In the genomic region with DNA sequence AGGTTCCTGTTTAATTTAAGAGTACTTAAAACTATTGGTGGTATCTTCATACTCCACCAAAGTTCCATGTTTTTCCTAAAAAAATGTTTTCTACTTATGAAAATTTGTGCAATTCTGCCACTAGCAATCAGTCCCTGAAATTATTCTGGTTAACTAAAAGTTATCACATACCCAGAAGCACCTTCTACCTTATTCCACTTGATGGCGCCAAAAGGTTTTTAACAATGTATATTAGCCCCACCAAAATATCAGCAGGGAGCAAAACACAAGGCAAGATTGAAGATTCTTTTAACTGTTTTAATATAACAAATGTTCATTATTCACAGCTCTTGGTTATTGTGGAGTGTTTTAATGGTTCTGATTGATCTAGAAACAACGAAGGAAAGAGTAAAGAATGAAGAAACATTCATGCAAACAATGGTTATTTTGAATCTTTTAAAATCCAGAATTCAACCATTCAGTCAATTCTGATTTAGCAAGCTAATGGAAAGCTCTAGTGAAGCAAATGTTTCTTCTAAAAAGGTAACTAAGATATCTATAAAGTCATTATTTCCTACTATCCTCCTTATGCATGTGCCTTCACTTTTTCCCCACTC, we compare ENCODE assay signal across 8 cellular contexts.
DNase-seq lines count a peak whose midpoint lies in the region; ATAC-seq and TF ChIP-seq lines count a peak whose summit lies in the region.

No MANE protein-coding gene starts in this region.

- H3K9me3 Mint-ChIP-seq in activated CD4-positive, alpha-beta T cell treated with anti-CD3 and anti-CD28 coated beads, Interleukin-2, amount 10 ng/mL, durations not matched to agents 24 days and 14 days, result no peaks in the 10 kb centered on the region
- H3K9me3 Mint-ChIP-seq in endothelial cell (ENCODE audit: unreplicated experiment), result no peaks in the 10 kb centered on the region

- H3K4me3 Mint-ChIP-seq in activated CD4-positive, alpha-beta T cell treated with anti-CD3 and anti-CD28 coated beads, Interleukin-2, amount 10 ng/mL, durations not matched to agents 24 days and 14 days, result no peak overlapping the region
- no peak overlapping the region for H3K4me3 Mint-ChIP-seq in endothelial cell (ENCODE audit: unreplicated experiment)

- H3K4me3 ChIP-seq in SK-N-MC, result no peak overlapping the region

- peak; percentile 76 for DNase-seq in activated CD4-positive, alpha-beta T cell treated with anti-CD3 and anti-CD28 coated beads, Interleukin-2, amount 10 ng/mL, durations not matched to agents 24 days and 14 days
- DNase-seq in activated CD4-positive, alpha-beta T cell treated with anti-CD3 and anti-CD28 coated beads, Interleukin-2, amount 50 U/mL, for 48 hours, result no peak
- DNase-seq in LHCN-M2 (ENCODE audit: low read depth) (peak; percentile 51), SK-N-MC (ENCODE audit: low read depth, low spot score) (peak; percentile 24), endothelial cell (ENCODE audit: low spot score) (peak; percentile 26), middle frontal gyrus (ENCODE audit: extremely low spot score, low spot score) (peak; percentile 56)

- H3K27ac Mint-ChIP-seq in activated CD4-positive, alpha-beta T cell treated with anti-CD3 and anti-CD28 coated beads, Interleukin-2, amount 10 ng/mL, durations not matched to agents 24 days and 14 days, result no peak overlapping the region
- peak overlapping the region; percentile 68 for H3K27ac Mint-ChIP-seq in endothelial cell (ENCODE audit: unreplicated experiment)

- H3K4me1 Mint-ChIP-seq in activated CD4-positive, alpha-beta T cell treated with anti-CD3 and anti-CD28 coated beads, Interleukin-2, amount 10 ng/mL, durations not matched to agents 24 days and 14 days, result no peaks in the 10 kb centered on the region
- peaks cover 35% of the 10 kb centered on the region for H3K4me1 Mint-ChIP-seq in endothelial cell (ENCODE audit: unreplicated experiment)

- H3K9me3 ChIP-seq in SK-N-MC (ENCODE audit: low read depth, low read length), result no peaks in the 10 kb centered on the region

- TF ChIP-seq CTCF in endothelial cell (IDR thresholded peaks at IDR 0.05; ENCODE audit: unreplicated experiment), result peak; percentile 61

- H3K36me3 ChIP-seq in SK-N-MC (ENCODE audit: insufficient read depth, low read length), result no peaks in the 10 kb centered on the region

- peak; percentile 69 for ATAC-seq in GM21381 (IDR thresholded peaks at IDR 0.05; ENCODE audit: unreplicated experiment)
- ATAC-seq in HG03196 (IDR thresholded peaks at IDR 0.05; ENCODE audit: unreplicated experiment), result no peak

- no peak overlapping the region for H3K27ac ChIP-seq in SK-N-MC

- no peak overlapping the region for H3K9ac ChIP-seq in SK-N-MC (ENCODE audit: insufficient read length)

- H3K27me3 Mint-ChIP-seq in activated CD4-positive, alpha-beta T cell treated with anti-CD3 and anti-CD28 coated beads, Interleukin-2, amount 10 ng/mL, durations not matched to agents 24 days and 14 days, result peaks cover 27% of the 10 kb centered on the region
- no peaks in the 10 kb centered on the region for H3K27me3 Mint-ChIP-seq in endothelial cell (ENCODE audit: unreplicated experiment)

- H3K36me3 Mint-ChIP-seq in activated CD4-positive, alpha-beta T cell treated with anti-CD3 and anti-CD28 coated beads, Interleukin-2, amount 10 ng/mL, durations not matched to agents 24 days and 14 days (ENCODE audit: low read depth), result no peaks in the 10 kb centered on the region
- no peaks in the 10 kb centered on the region for H3K36me3 Mint-ChIP-seq in endothelial cell (ENCODE audit: low read depth, unreplicated experiment)

- intact Hi-C loops in activated CD4-positive, alpha-beta T cell treated with anti-CD3 and anti-CD28 coated beads, Interleukin-2, amount 10 ng/mL, durations not matched to agents 24 days and 14 days (cut with micrococcal nuclease), result loop anchor here (1.0 to 5.0 kb wide), 3 partner anchors 191 to 821 kb away; no protein-coding TSS in a partner anchor

Comparison
In these comparisons a context has a peak if more than half of its experiments do, and no peak if none do; other contexts are left out.
1. DNase-seq: peak in activated CD4-positive, alpha-beta T cell treated with anti-CD3 and anti-CD28 coated beads, Interleukin-2, amount 10 ng/mL, durations not matched to agents 24 days and 14 days (single experiment), LHCN-M2 (single experiment), SK-N-MC (single experiment), endothelial cell (single experiment) and middle frontal gyrus (single experiment); none in activated CD4-positive, alpha-beta T cell treated with anti-CD3 and anti-CD28 coated beads, Interleukin-2, amount 50 U/mL, for 48 hours (0 of 2).